1 cellular context compared by ENCODE assay signal in genomic region chr2:218671654-218672566, GRCh38.
TF ChIP-seq lines count a peak whose summit lies in the region.

Gene RNF25 (minus strand): TSS chr2:218672002. CDS start chr2:218671970, 32 bp downstream.
Gene STK36 (plus strand): TSS chr2:218672086. CDS start chr2:218672830, 744 bp downstream.

TF ChIP-seq in K562, 482 proteins besides CTCF, POLR2A, EP300 and RAD21 (continued from another document and continues in another):
- TF ChIP-seq POLR2AphosphoS5 (IDR thresholded peaks at IDR 0.05; ENCODE audit: control insufficient read depth, insufficient read depth, low read depth, low read length) = peak; percentile 60; the same call in 1 of the 2 replicates
- no peak for TF ChIP-seq ZNF184 (CRISPR knock-in tag; IDR thresholded peaks at IDR 0.05)
- no peak for TF ChIP-seq KDM2B (CRISPR knock-in tag; IDR thresholded peaks at IDR 0.05)
- TF ChIP-seq MED1 (CRISPR knock-in tag; IDR thresholded peaks at IDR 0.05; ENCODE audit: borderline replicate concordance) = no peak
- TF ChIP-seq ZNF174 (CRISPR knock-in tag; IDR thresholded peaks at IDR 0.05) = no peak
- TF ChIP-seq ZNF354B (CRISPR knock-in tag; IDR thresholded peaks at IDR 0.05) = no peak
- TF ChIP-seq ZNF224 (CRISPR knock-in tag; IDR thresholded peaks at IDR 0.05) = no peak
- TF ChIP-seq THRA (IDR thresholded peaks at IDR 0.05) = no peak
- no peak for TF ChIP-seq SMAD2 (IDR thresholded peaks at IDR 0.05; ENCODE audit: low read depth, low read length)
- TF ChIP-seq ZBTB43 (CRISPR knock-in tag; IDR thresholded peaks at IDR 0.05) = no peak
- no peak for TF ChIP-seq PPARD (CRISPR knock-in tag; IDR thresholded peaks at IDR 0.05)
- TF ChIP-seq ZBTB34 (CRISPR knock-in tag; IDR thresholded peaks at IDR 0.05) = no peak
- TF ChIP-seq ZKSCAN8 (CRISPR knock-in tag; IDR thresholded peaks at IDR 0.05) = no peak
- 0 out of 4 replicates have a peak, but pooled peaks of 1 of the 2 experiments have one; percentile 39 for TF ChIP-seq ZMIZ1 (IDR thresholded peaks at IDR 0.05; ENCODE audit: low read depth in 2 of 2, low read length in 2 of 2)
- TF ChIP-seq ZNF277 (CRISPR knock-in tag; IDR thresholded peaks at IDR 0.05; ENCODE audit: borderline replicate concordance) = no peak
- TF ChIP-seq NELFE (IDR thresholded peaks at IDR 0.05; ENCODE audit: insufficient read depth, insufficient read length) = no peak
- no peak for TF ChIP-seq AFF4 (CRISPR knock-in tag; IDR thresholded peaks at IDR 0.05)
- no peak for TF ChIP-seq PTRF (tag; IDR thresholded peaks at IDR 0.05)
- TF ChIP-seq GTF2A2 (tag; IDR thresholded peaks at IDR 0.05) = no peak
- no peak for TF ChIP-seq ZNF696 (CRISPR knock-in tag; conservative IDR thresholded peaks at IDR 0.05)
- TF ChIP-seq CTCFL (IDR thresholded peaks at IDR 0.05; ENCODE audit: borderline replicate concordance, insufficient read depth, low read depth, low read length, poor library complexity, severe bottlenecking) = peak; percentile 17
- no peak for TF ChIP-seq TFAM (CRISPR knock-in tag; conservative IDR thresholded peaks at IDR 0.05)
- no peak for TF ChIP-seq RBM22 (IDR thresholded peaks at IDR 0.05; ENCODE audit: low read depth, low read length, poor library complexity, severe bottlenecking)
- no peak for TF ChIP-seq ZNF124 (CRISPR knock-in tag; IDR thresholded peaks at IDR 0.05)
- no peak for TF ChIP-seq HNRNPH1 (optimal IDR thresholded peaks at IDR 0.05; ENCODE audit: low read depth, low read length)
- peak in 1 of 2 experiments; percentile 59; a peak in 1 of 4 replicates for TF ChIP-seq SRF (CRISPR knock-in tag; IDR thresholded peaks at IDR 0.05)
- TF ChIP-seq MTA1 (IDR thresholded peaks at IDR 0.05; ENCODE audit: borderline replicate concordance) = no peak
- no peak for TF ChIP-seq ZNF146 (CRISPR knock-in tag; IDR thresholded peaks at IDR 0.05; ENCODE audit: unreplicated experiment)
- TF ChIP-seq ILF3 (IDR thresholded peaks at IDR 0.05; ENCODE audit: borderline replicate concordance) = no peak
- no peak for TF ChIP-seq SRSF7 (optimal IDR thresholded peaks at IDR 0.05; ENCODE audit: low read depth, low read length)
- TF ChIP-seq HDGF (IDR thresholded peaks at IDR 0.05) = no peak
- TF ChIP-seq THRB (CRISPR knock-in tag; conservative IDR thresholded peaks at IDR 0.05) = no peak
- TF ChIP-seq ELK1 (CRISPR knock-in tag; IDR thresholded peaks at IDR 0.05) = no peak
- no peak for TF ChIP-seq BRF2 (IDR thresholded peaks at IDR 0.05; ENCODE audit: borderline replicate concordance, insufficient read depth, insufficient read length)
- TF ChIP-seq BRD4 (IDR thresholded peaks at IDR 0.05) = no peak
- peak; percentile 49 for TF ChIP-seq TBP (optimal IDR thresholded peaks at IDR 0.05; ENCODE audit: low read depth, low read length)
- no peak for TF ChIP-seq ARID3A (IDR thresholded peaks at IDR 0.05; ENCODE audit: borderline replicate concordance, low read depth, low read length)
- no peak for TF ChIP-seq FOXP1 (CRISPR knock-in tag; IDR thresholded peaks at IDR 0.05)
- TF ChIP-seq CBFA2T2 (conservative IDR thresholded peaks at IDR 0.05) = no peak
- no peak for TF ChIP-seq ZNF707 (CRISPR knock-in tag; conservative IDR thresholded peaks at IDR 0.05)
- TF ChIP-seq MXI1 (IDR thresholded peaks at IDR 0.05; ENCODE audit: low read depth, low read length) = 0 out of 2 replicates have a peak, but pooled peaks have one; percentile 24
- TF ChIP-seq ZNF764 (CRISPR knock-in tag; IDR thresholded peaks at IDR 0.05; ENCODE audit: low read depth) = no peak
- no peak for TF ChIP-seq SIRT6 (IDR thresholded peaks at IDR 0.05; ENCODE audit: low read depth, low read length)
